1 cellular context compared by ENCODE assay signal in the genomic region with DNA sequence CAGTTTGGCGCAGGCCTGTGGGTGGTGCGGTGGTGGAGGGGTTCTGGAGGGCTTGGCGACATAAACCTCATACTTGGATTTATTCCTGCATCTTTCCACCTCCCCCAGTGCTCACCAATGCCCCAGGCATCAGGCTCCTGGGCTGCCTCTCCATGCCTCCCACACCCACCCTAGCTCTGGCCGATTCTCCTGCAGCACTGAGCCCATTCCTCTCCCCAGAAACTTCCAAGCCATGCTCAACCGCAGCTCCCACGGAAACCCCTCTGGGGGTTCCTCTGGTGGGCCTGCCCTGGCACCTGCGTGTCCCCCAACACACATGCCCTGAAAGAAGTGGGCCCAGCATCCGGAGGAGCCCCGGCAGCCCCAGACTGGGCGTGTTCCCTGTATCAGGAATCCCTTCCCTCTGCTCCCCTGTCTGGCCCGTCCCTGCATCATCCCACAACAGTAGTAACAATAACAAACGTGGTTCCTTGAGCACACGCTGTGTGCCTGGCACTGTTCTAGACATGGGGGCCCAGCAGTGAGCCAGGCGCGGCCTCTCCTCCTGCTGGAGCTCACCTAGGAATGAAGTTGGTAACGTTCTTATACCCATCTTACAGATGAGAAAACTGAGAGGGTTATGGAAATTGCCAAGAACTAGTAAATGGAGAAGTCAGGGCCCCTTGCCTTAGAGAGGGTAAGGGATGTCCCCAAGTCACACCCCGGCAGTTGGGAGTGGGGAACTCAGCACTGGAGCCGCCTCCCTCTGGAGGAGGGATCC.
TF ChIP-seq lines count a peak whose summit lies in the region.

No MANE protein-coding gene starts in this region.

TF ChIP-seq in WTC11, 78 proteins besides CTCF, POLR2A, EP300 and RAD21 (continued from another document):
- TF ChIP-seq, protein P1, sequence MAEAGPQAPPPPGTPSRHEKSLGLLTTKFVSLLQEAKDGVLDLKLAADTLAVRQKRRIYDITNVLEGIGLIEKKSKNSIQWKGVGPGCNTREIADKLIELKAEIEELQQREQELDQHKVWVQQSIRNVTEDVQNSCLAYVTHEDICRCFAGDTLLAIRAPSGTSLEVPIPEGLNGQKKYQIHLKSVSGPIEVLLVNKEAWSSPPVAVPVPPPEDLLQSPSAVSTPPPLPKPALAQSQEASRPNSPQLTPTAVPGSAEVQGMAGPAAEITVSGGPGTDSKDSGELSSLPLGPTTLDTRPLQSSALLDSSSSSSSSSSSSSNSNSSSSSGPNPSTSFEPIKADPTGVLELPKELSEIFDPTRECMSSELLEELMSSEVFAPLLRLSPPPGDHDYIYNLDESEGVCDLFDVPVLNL (CRISPR knock-in tag; IDR thresholded peaks at IDR 0.05; ENCODE audit: borderline replicate concordance, low read depth) = no peak
- TF ChIP-seq ZNF317 (CRISPR knock-in tag; IDR thresholded peaks at IDR 0.05; ENCODE audit: borderline replicate concordance, low read depth) (no peak), JAZF1 (CRISPR knock-in tag; IDR thresholded peaks at IDR 0.05) (no peak)
TF ChIP-seq in WTC11: peak in this region for 0.
